Comparison of ENCODE assay signal across 8 cellular contexts in genomic region chr21:29155118-29155932, GRCh38. TPM values are rescaled to one million over a fixed set of nuclear protein-coding genes. Genes with fewer than 3 reads are reported as not detected.
A peak's percentile ranks its signal among the peaks of the same experiment; 100 is the strongest.
DNase-seq lines count a peak whose midpoint lies in the region; ATAC-seq and TF ChIP-seq lines count a peak whose summit lies in the region.

No MANE protein-coding gene starts in this region.

- H4K8ac ChIP-seq in mesenchymal stem cell (ENCODE audit: low read length) = no peak overlapping the region

- H3K9me3 ChIP-seq in mesenchymal stem cell (ENCODE audit: control insufficient read depth, low read length) (no peaks in the 10 kb centered on the region), upper lobe of left lung (no peaks in the 10 kb centered on the region)

- H3K27me3 ChIP-seq in mesenchymal stem cell (ENCODE audit: control insufficient read depth in 1 of 2, insufficient read depth in 1 of 2, low read length in 2 of 2) (no peaks in the 10 kb centered on the region), upper lobe of left lung (no peaks in the 10 kb centered on the region)

- no peak overlapping the region for H2BK120ac ChIP-seq in mesenchymal stem cell (ENCODE audit: low read depth, low read length)

- H2BK15ac ChIP-seq in mesenchymal stem cell (ENCODE audit: low read depth, poor library complexity, severe bottlenecking) = no peak overlapping the region

- H3K9me3 Mint-ChIP-seq in activated T-helper 1 cell treated with anti-CD3 and anti-CD28 coated beads, Interleukin-12 subunit alpha, Interleukin-12 subunit beta, Interleukin-2, Interleukin-4 antibody, amounts not matched to agents 30 ng/mL and 10 ng/mL and 1 ng/mL, durations not matched to agents 14 hours and 24 hours and 36 hours = no peaks in the 10 kb centered on the region

- no peak for TF ChIP-seq EP300 in upper lobe of left lung (IDR thresholded peaks at IDR 0.05)

- H3K27ac Mint-ChIP-seq in activated T-helper 1 cell treated with anti-CD3 and anti-CD28 coated beads, Interleukin-12 subunit alpha, Interleukin-12 subunit beta, Interleukin-2, Interleukin-4 antibody, amounts not matched to agents 30 ng/mL and 10 ng/mL and 1 ng/mL, durations not matched to agents 14 hours and 24 hours and 36 hours = no peak overlapping the region

- 84% methylated on average over 22 of the region's 25 CpGs for WGBS in mesenchymal stem cell
- WGBS in upper lobe of left lung, 2 donors = 53 to 58% methylated on average over 25 of the region's 25 CpGs

- no peak overlapping the region for H4K91ac ChIP-seq in mesenchymal stem cell (ENCODE audit: low read length)

- TF ChIP-seq POLR2A in upper lobe of left lung (IDR thresholded peaks at IDR 0.05) = no peak

- H2AK5ac ChIP-seq in mesenchymal stem cell (ENCODE audit: low read length, severe bottlenecking) = no peak overlapping the region

- peaks cover 14% of the 10 kb centered on the region for H3K27me3 Mint-ChIP-seq in activated T-helper 1 cell treated with anti-CD3 and anti-CD28 coated beads, Interleukin-12 subunit alpha, Interleukin-12 subunit beta, Interleukin-2, Interleukin-4 antibody, amounts not matched to agents 30 ng/mL and 10 ng/mL and 1 ng/mL, durations not matched to agents 14 hours and 24 hours and 36 hours (ENCODE audit: insufficient read depth)

- DNase-seq in NCI-H226 = peak; percentile 91
- DNase-seq in epithelial cell of proximal tubule (ENCODE audit: low read depth) = no peak
- DNase-seq in mesenchymal stem cell = no peak
- no peak for DNase-seq in upper lobe of left lung
- no peak for DNase-seq in activated T-helper 1 cell treated with anti-CD3 and anti-CD28 coated beads, Interleukin-12 subunit alpha, Interleukin-12 subunit beta, Interleukin-2, Interleukin-4 antibody, amounts not matched to agents 30 ng/mL and 10 ng/mL and 1 ng/mL, durations not matched to agents 14 hours and 24 hours and 36 hours (ENCODE audit: low spot score)
- DNase-seq in NK-92 treated with Interleukin-12 subunit alpha and Interleukin-12 subunit beta, amount 100 ng/mL, for 24 hours (lab: John Stamatoyannopoulos, UW) = no peak

- H3K4me3 ChIP-seq in epithelial cell of proximal tubule (ENCODE audit: low read depth, low read length) = peak overlapping the region; percentile 18
- peak overlapping the region in 1 of 2 experiments; percentile 58 for H3K4me3 ChIP-seq in mesenchymal stem cell (ENCODE audit: insufficient read depth in 1 of 2, low read depth in 1 of 2, low read length in 2 of 2)
- H3K4me3 ChIP-seq in upper lobe of left lung = peak overlapping the region in 1 of 4 donors; percentile 18

- H3K4me2 ChIP-seq in mesenchymal stem cell (ENCODE audit: low read length, poor library complexity, severe bottlenecking) = peak overlapping the region; percentile 23

- peak overlapping the region; percentile 31 for H2AFZ ChIP-seq in mesenchymal stem cell (ENCODE audit: low read depth, low read length)

- H3K4me3 Mint-ChIP-seq in activated T-helper 1 cell treated with anti-CD3 and anti-CD28 coated beads, Interleukin-12 subunit alpha, Interleukin-12 subunit beta, Interleukin-2, Interleukin-4 antibody, amounts not matched to agents 30 ng/mL and 10 ng/mL and 1 ng/mL, durations not matched to agents 14 hours and 24 hours and 36 hours = no peak overlapping the region

- H3K4me1 ChIP-seq in mesenchymal stem cell (ENCODE audit: control insufficient read depth, insufficient read depth, low read depth, low read length) (peaks cover 3% of the 10 kb centered on the region), upper lobe of left lung (no peaks in the 10 kb centered on the region)

- intact Hi-C loops in activated T-helper 1 cell treated with anti-CD3 and anti-CD28 coated beads, Interleukin-12 subunit alpha, Interleukin-12 subunit beta, Interleukin-2, Interleukin-4 antibody, amounts not matched to agents 30 ng/mL and 10 ng/mL and 1 ng/mL, durations not matched to agents 14 hours and 24 hours and 36 hours (cut with micrococcal nuclease) = no loop called here

- peak overlapping the region in 1 of 2 experiments; percentile 34 for H3K18ac ChIP-seq in mesenchymal stem cell (ENCODE audit: low read depth in 1 of 2, low read length in 2 of 2)

- H3K4me1 Mint-ChIP-seq in activated T-helper 1 cell treated with anti-CD3 and anti-CD28 coated beads, Interleukin-12 subunit alpha, Interleukin-12 subunit beta, Interleukin-2, Interleukin-4 antibody, amounts not matched to agents 30 ng/mL and 10 ng/mL and 1 ng/mL, durations not matched to agents 14 hours and 24 hours and 36 hours (ENCODE audit: low read depth) = no peaks in the 10 kb centered on the region

- H2BK5ac ChIP-seq in mesenchymal stem cell (ENCODE audit: low read depth, low read length, poor library complexity, severe bottlenecking) = no peak overlapping the region

- H2BK12ac ChIP-seq in mesenchymal stem cell (ENCODE audit: low read length in 2 of 2) = peak overlapping the region in 1 of 2 experiments; percentile 72

- peaks cover 11% of the 10 kb centered on the region for H3K79me1 ChIP-seq in mesenchymal stem cell (replicated peaks; ENCODE audit: low read length, poor library complexity, severe bottlenecking)

- no peak overlapping the region for H3K23ac ChIP-seq in mesenchymal stem cell (ENCODE audit: low read length in 2 of 2)

- H3K9ac ChIP-seq in mesenchymal stem cell (ENCODE audit: low read length) = peak overlapping the region; percentile 79

- H3K36me3 ChIP-seq in mesenchymal stem cell (ENCODE audit: control insufficient read depth in 1 of 2, insufficient read depth in 2 of 2, low read depth in 1 of 2, low read length in 2 of 2) (peaks cover 9 to 18% of the 10 kb centered on the region in 2 experiments), upper lobe of left lung (no peaks in the 10 kb centered on the region)

- H3K4ac ChIP-seq in mesenchymal stem cell (ENCODE audit: low read depth in 1 of 2, low read length in 2 of 2) = no peak overlapping the region

- ATAC-seq in upper lobe of left lung (ENCODE audit: low FRiP score in 2 of 2) (peak; percentile 71 to 94), HG02610 (IDR thresholded peaks at IDR 0.05; ENCODE audit: unreplicated experiment) (no peak), GM21526 (IDR thresholded peaks at IDR 0.05; ENCODE audit: low FRiP score, unreplicated experiment) (no peak)

- no peak overlapping the region for H3K14ac ChIP-seq in mesenchymal stem cell (ENCODE audit: low read length in 2 of 2)

- TF ChIP-seq CTCF in epithelial cell of proximal tubule (conservative IDR thresholded peaks at IDR 0.05; ENCODE audit: low read depth, low read length) (no peak), upper lobe of left lung (IDR thresholded peaks at IDR 0.05) (no peak)

- H3K36me3 Mint-ChIP-seq in activated T-helper 1 cell treated with anti-CD3 and anti-CD28 coated beads, Interleukin-12 subunit alpha, Interleukin-12 subunit beta, Interleukin-2, Interleukin-4 antibody, amounts not matched to agents 30 ng/mL and 10 ng/mL and 1 ng/mL, durations not matched to agents 14 hours and 24 hours and 36 hours (ENCODE audit: low read depth) = no peaks in the 10 kb centered on the region

- H3K27ac ChIP-seq in mesenchymal stem cell (ENCODE audit: low read length, poor library complexity, severe bottlenecking) (peak overlapping the region; percentile 49), upper lobe of left lung (no peak overlapping the region)

RNA-seq across cellular contexts. Expression of gene MAP3K7CL, which starts 24.9 kb away (rescaled TPM):
- total RNA-seq in epithelial cell of proximal tubule (0.92 and 4.6 TPM in 2 replicates), upper lobe of left lung (1 to 10 TPM; 3.5 to 9.4 (median 5.9) TPM)
- 16.6 TPM for polyA plus RNA-seq in mesenchymal stem cell (2013, experiment 1 of 2)
- 16.7 TPM for polyA plus RNA-seq in mesenchymal stem cell (2013, experiment 2 of 2)
- 3.8 and 4.2 TPM in 2 replicates for total RNA-seq in activated T-helper 1 cell treated with anti-CD3 and anti-CD28 coated beads, Interleukin-12 subunit alpha, Interleukin-12 subunit beta, Interleukin-2, Interleukin-4 antibody, amounts not matched to agents 30 ng/mL and 10 ng/mL and 1 ng/mL, durations not matched to agents 14 hours and 24 hours and 36 hours

Comparison
In these comparisons a context has a peak if more than half of its experiments do, and no peak if none do; other contexts are left out.
1. ATAC-seq: peak in upper lobe of left lung (2 of 2); none in HG02610 (single experiment) and GM21526 (single experiment).